Comparison of ENCODE assay signal across 8 cellular contexts in the genomic region with DNA sequence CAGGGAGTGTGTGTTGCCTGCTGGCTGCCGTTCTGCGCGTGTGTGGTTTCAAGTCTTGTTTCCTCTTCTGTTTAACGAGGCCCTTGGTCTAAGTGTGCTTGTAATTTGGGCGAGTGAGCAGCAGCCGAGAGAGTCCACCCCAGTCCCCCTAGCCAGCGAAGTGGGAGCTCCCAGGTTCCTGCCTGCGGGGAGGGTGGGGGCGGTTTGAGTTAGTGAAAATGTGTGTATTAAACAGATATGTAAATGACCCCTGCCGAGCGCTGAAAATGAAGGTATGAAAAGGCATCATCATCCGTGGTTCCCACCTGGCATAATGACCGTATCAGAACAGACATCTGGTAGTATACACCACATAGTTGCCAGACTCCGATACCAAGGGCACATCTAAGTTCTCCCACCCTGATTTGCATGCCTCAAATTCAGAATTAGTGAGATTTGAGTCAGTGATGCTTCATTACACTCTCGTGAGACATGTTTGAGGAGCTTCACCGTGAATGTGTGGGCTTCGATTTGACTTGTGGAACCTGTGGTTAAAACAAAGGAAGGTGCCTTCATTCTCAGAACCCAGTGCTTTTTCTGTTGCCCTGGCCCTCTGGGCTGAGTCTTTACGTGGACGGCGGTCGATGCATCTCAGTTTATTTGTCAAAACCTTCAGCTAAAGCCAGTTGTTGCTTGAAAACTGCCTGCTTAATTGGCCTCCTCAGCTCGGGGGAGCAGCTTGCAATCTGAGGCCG.
DNase-seq lines count a peak whose midpoint lies in the region; ATAC-seq and TF ChIP-seq lines count a peak whose summit lies in the region.

No MANE protein-coding gene starts in this region.

- ATAC-seq in CD4-positive, CD25-positive, alpha-beta regulatory T cell (ENCODE audit: low read depth in 2 of 2): peak; percentile 77 to 79
- ATAC-seq in GM19468 (IDR thresholded peaks at IDR 0.05; ENCODE audit: extremely low read depth, unreplicated experiment): peak; percentile 73
- ATAC-seq in HG03469 (IDR thresholded peaks at IDR 0.05; ENCODE audit: unreplicated experiment): peak; percentile 82

- H3K36me3 ChIP-seq in CD4-positive, CD25-positive, alpha-beta regulatory T cell (ENCODE audit: control insufficient read depth, insufficient read depth, low read length): peaks cover 16% of the 10 kb centered on the region
- H3K36me3 ChIP-seq in A673 (ENCODE audit: insufficient read depth, low read length, poor library complexity, severe bottlenecking): no peaks in the 10 kb centered on the region

- peaks cover 26% of the 10 kb centered on the region for H3K4me1 ChIP-seq in CD4-positive, CD25-positive, alpha-beta regulatory T cell (ENCODE audit: control insufficient read depth, insufficient read depth, low read length, poor library complexity, severe bottlenecking)
- peaks cover 20% of the 10 kb centered on the region for H3K4me1 ChIP-seq in A673 (ENCODE audit: insufficient read depth, low read length, poor library complexity, severe bottlenecking)

- intact Hi-C loops in A673 (cut with micrococcal nuclease; ENCODE audit: unreplicated experiment): no loop called here

- no peaks in the 10 kb centered on the region for H3K9me3 Mint-ChIP-seq in CD4-positive, CD25-positive, alpha-beta regulatory T cell

- H3K27ac ChIP-seq in CD4-positive, CD25-positive, alpha-beta regulatory T cell (ENCODE audit: insufficient read depth, low read length, poor library complexity, severe bottlenecking): peak overlapping the region; percentile 44
- no peak overlapping the region for H3K27ac ChIP-seq in A673 (ENCODE audit: low read depth, low read length, poor library complexity, severe bottlenecking)

- H3K4me1 Mint-ChIP-seq in CD4-positive, CD25-positive, alpha-beta regulatory T cell: peaks cover 11 to 43% (median 19%) of the 10 kb centered on the region in 4 donors

- H3K27ac Mint-ChIP-seq in CD4-positive, CD25-positive, alpha-beta regulatory T cell: peak overlapping the region; percentile 92 to 94 (median 93)

- peak in 1 of 3 donors; percentile 89 for DNase-seq in CD4-positive, CD25-positive, alpha-beta regulatory T cell
- peak; percentile 61 for DNase-seq in activated T-helper 9 cell treated with anti-CD3 and anti-CD28 coated beads, Interleukin-2, amount 50 U/mL, for 16 hours (ENCODE audit: low read depth)
- DNase-seq in stimulated activated CD4-positive, alpha-beta T cell treated with anti-CD3 and anti-CD28 coated beads, Interleukin-4, amount 100 ng/mL, for 48 hours (ENCODE audit: low read depth in 2 of 2): peak; percentile 63 to 75
- DNase-seq in SHP77 treated with DMSO at 0.1 percent for 48 hours (lab: John Stamatoyannopoulos, UW): no peak
- DNase-seq in NCI-H187 (lab: John Stamatoyannopoulos, UW): no peak
- no peak for DNase-seq in A673 (ENCODE audit: low spot score)

- CTCF ChIA-PET in A673 (lab: Charles Lee): no interaction called here

- POLR2A ChIA-PET in A673 (lab: Charles Lee; ENCODE audit: low non-redundant PET): no interaction called here

- H3K27me3 ChIP-seq in CD4-positive, CD25-positive, alpha-beta regulatory T cell (ENCODE audit: control insufficient read depth, insufficient read depth, low read length): no peaks in the 10 kb centered on the region
- H3K27me3 ChIP-seq in A673 (replicated peaks; ENCODE audit: insufficient read depth, low read depth, low read length, poor library complexity): no peaks in the 10 kb centered on the region

- H3K27me3 Mint-ChIP-seq in CD4-positive, CD25-positive, alpha-beta regulatory T cell: peaks cover 4% of the 10 kb centered on the region

- no TSS peak for BruUV-seq in A673 (replicated peaks; lab: Mats Ljungman, UMichigan)

- H3K4me3 Mint-ChIP-seq in CD4-positive, CD25-positive, alpha-beta regulatory T cell: peak overlapping the region; percentile 73 to 85 (median 82)

- peaks cover 30% of the 10 kb centered on the region for H3K36me3 Mint-ChIP-seq in CD4-positive, CD25-positive, alpha-beta regulatory T cell

- no peak for TF ChIP-seq CTCF in A673 (conservative IDR thresholded peaks at IDR 0.05; ENCODE audit: low read depth, low read length)

- peak overlapping the region; percentile 77 for H3K4me3 ChIP-seq in CD4-positive, CD25-positive, alpha-beta regulatory T cell (ENCODE audit: low read depth, low read length)
- H3K4me3 ChIP-seq in A673 (ENCODE audit: low read depth, low read length, poor library complexity, severe bottlenecking): no peak overlapping the region

- no peaks in the 10 kb centered on the region for H3K9me3 ChIP-seq in CD4-positive, CD25-positive, alpha-beta regulatory T cell (ENCODE audit: control insufficient read depth in 2 of 2, low read length in 2 of 2)
- H3K9me3 ChIP-seq in A673 (ENCODE audit: low read depth, low read length, poor library complexity, severe bottlenecking): no peaks in the 10 kb centered on the region

Comparison
In these comparisons a context has a peak if more than half of its experiments do, and no peak if none do; other contexts are left out.
1. DNase-seq: peak in activated T-helper 9 cell treated with anti-CD3 and anti-CD28 coated beads, Interleukin-2, amount 50 U/mL, for 16 hours (single experiment) and stimulated activated CD4-positive, alpha-beta T cell treated with anti-CD3 and anti-CD28 coated beads, Interleukin-4, amount 100 ng/mL, for 48 hours (2 of 2); none in SHP77 treated with DMSO at 0.1 percent for 48 hours (single experiment), NCI-H187 (0 of 2) and A673 (single experiment).
2. Peak in every context shown above with its lines, with median percentiles within 50 percentile points of each other: ATAC-seq.